Comparison of ENCODE assay signal across 13 cellular contexts in genomic region chr19:19485998-19486290, GRCh38. TPM values are rescaled to one million over a fixed set of nuclear protein-coding genes. Genes with fewer than 3 reads are reported as not detected.
DNase-seq lines count a peak whose midpoint lies in the region; ATAC-seq and TF ChIP-seq lines count a peak whose summit lies in the region.
"Had no signal": no experiment of that assay in that cellular context is flagged by ENCODE, and none has a peak within 500 bp of the region (broad histone marks: within the 10 kb centered on the region; RNA-seq: fewer than 3 reads in every experiment).

No MANE protein-coding gene starts in this region.

- no peaks in the 10 kb centered on the region for H3K9me3 ChIP-seq in RWPE2 (ENCODE audit: severe bottlenecking)
- no peaks in the 10 kb centered on the region for H3K9me3 ChIP-seq in fibroblast of lung (ENCODE audit: control insufficient read depth, insufficient read depth, low read depth, low read length)
- H3K9me3 ChIP-seq in smooth muscle cell (replicated peaks; ENCODE audit: low read depth) = no peaks in the 10 kb centered on the region
- H3K9me3 ChIP-seq: pancreas had no signal

- peaks cover 55% of the 10 kb centered on the region for H3K79me2 ChIP-seq in fibroblast of lung (ENCODE audit: control insufficient read depth, insufficient read depth, low read length)
- H3K79me2 ChIP-seq in smooth muscle cell (ENCODE audit: low read depth) = peaks cover 47% of the 10 kb centered on the region

- H3K36me3 ChIP-seq in RWPE2 (ENCODE audit: low read depth) (peaks cover 5% of the 10 kb centered on the region), fibroblast of lung (ENCODE audit: control insufficient read depth, insufficient read depth, low read length) (peaks cover 7% of the 10 kb centered on the region), smooth muscle cell (ENCODE audit: low read depth) (no peaks in the 10 kb centered on the region)
- H3K36me3 ChIP-seq: pancreas had no signal

- no peak for ATAC-seq in activated naive CD4-positive, alpha-beta T cell treated with anti-CD3 and anti-CD28 coated beads, Interleukin-2, amount 50 U/mL, for 72 hours
- ATAC-seq in RWPE2 (ENCODE audit: low read depth) = no peak
- ATAC-seq: pancreas had no signal

- H3K36me3 Mint-ChIP-seq in activated naive CD4-positive, alpha-beta T cell treated with anti-CD3 and anti-CD28 coated beads, Interleukin-2, amount 50 U/mL, for 72 hours = peaks cover 5 to 11% of the 10 kb centered on the region in 2 donors

- WGBS in smooth muscle cell (ENCODE audit: low lambda C conversion rate) = 88% methylated on average over 5 of the region's 5 CpGs

- no peaks in the 10 kb centered on the region for H3K9me3 Mint-ChIP-seq in activated naive CD4-positive, alpha-beta T cell treated with anti-CD3 and anti-CD28 coated beads, Interleukin-2, amount 50 U/mL, for 72 hours

- DNase-seq in activated naive CD4-positive, alpha-beta T cell treated with anti-CD3 and anti-CD28 coated beads, Interleukin-2, amount 50 U/mL, for 72 hours (ENCODE audit: low spot score in 2 of 2) = no peak
- no peak for DNase-seq in activated naive CD4-positive, alpha-beta T cell treated with Interleukin-2 at 50 U/mL for 16 hours
- no peak for DNase-seq in RWPE2 (ENCODE audit: low spot score)
- DNase-seq in fibroblast of lung (ENCODE audit: low read depth in 2 of 2) = no peak
- no peak for DNase-seq in smooth muscle cell (lab: John Stamatoyannopoulos, UW; ENCODE audit: unreplicated experiment)
- no peak for DNase-seq in AG08395 (ENCODE audit: low spot score)
- no peak for DNase-seq in C1 segment of cervical spinal cord (lab: John Stamatoyannopoulos, UW)
- DNase-seq in SHP77 (lab: John Stamatoyannopoulos, UW) = no peak
- DNase-seq: Kasumi-1, NCI-H1436 treated with DMSO at 0.1 percent for 48 hours, NCI-H524 treated with DMSO at 0.1 percent for 48 hours had no signal

- TF ChIP-seq CTCF in RWPE2 (IDR thresholded peaks at IDR 0.05; ENCODE audit: poor library complexity, severe bottlenecking) = no peak
- no peak for TF ChIP-seq CTCF in fibroblast of lung (conservative IDR thresholded peaks at IDR 0.05 in 1 of 2, IDR thresholded peaks at IDR 0.05 in 1 of 2; ENCODE audit: low read depth in 1 of 2, low read length in 2 of 2)
- no peak for TF ChIP-seq CTCF in smooth muscle cell (IDR thresholded peaks at IDR 0.05; ENCODE audit: borderline replicate concordance, insufficient read depth, poor library complexity, severe bottlenecking)

- no peak overlapping the region for H3K9ac ChIP-seq in fibroblast of lung (ENCODE audit: insufficient read depth, low read length)
- H3K9ac ChIP-seq in smooth muscle cell (ENCODE audit: low read depth) = no peak overlapping the region

- H4K20me1 ChIP-seq in fibroblast of lung (ENCODE audit: control insufficient read depth, extremely low read depth, insufficient read depth, low read length) (no peaks in the 10 kb centered on the region), smooth muscle cell (ENCODE audit: low read depth) (peaks cover 41% of the 10 kb centered on the region)

- H3K4me1 ChIP-seq in RWPE2 (ENCODE audit: insufficient read depth, poor library complexity, severe bottlenecking) (peaks cover 28% of the 10 kb centered on the region), fibroblast of lung (ENCODE audit: control insufficient read depth, extremely low read depth, insufficient read depth, low read length) (peaks cover 37% of the 10 kb centered on the region), smooth muscle cell (ENCODE audit: low read depth) (peaks cover 27% of the 10 kb centered on the region)

- H3K27me3 ChIP-seq in RWPE2 (ENCODE audit: insufficient read depth, poor library complexity, severe bottlenecking) (no peaks in the 10 kb centered on the region), fibroblast of lung (ENCODE audit: control insufficient read depth, insufficient read depth, low read length) (no peaks in the 10 kb centered on the region), smooth muscle cell (ENCODE audit: low read depth) (no peaks in the 10 kb centered on the region)
- H3K27me3 ChIP-seq: pancreas had no signal

- H3K27ac ChIP-seq in RWPE2 (ENCODE audit: poor library complexity, severe bottlenecking) (peak overlapping the region; percentile 86), fibroblast of lung (ENCODE audit: insufficient read depth, low read length) (peak overlapping the region; percentile 51), smooth muscle cell (ENCODE audit: low read depth) (peak overlapping the region; percentile 78)
- H3K27ac ChIP-seq: HL-60 had no signal

- H2AFZ ChIP-seq in fibroblast of lung (ENCODE audit: low read length) (no peak overlapping the region), smooth muscle cell (ENCODE audit: low read depth) (no peak overlapping the region)

- H3K4me2 ChIP-seq in fibroblast of lung (ENCODE audit: extremely low read depth, insufficient read depth, low read length) (no peak overlapping the region), smooth muscle cell (no peak overlapping the region)

- H3F3A ChIP-seq in smooth muscle cell (ENCODE audit: low read depth) = peaks cover 26% of the 10 kb centered on the region

- H3K4me3 ChIP-seq in RWPE2 (ENCODE audit: severe bottlenecking) (no peak overlapping the region), fibroblast of lung (replicated peaks in 1 of 4; ENCODE audit: control extremely low read depth in 1 of 4, insufficient read depth in 1 of 4, low read depth in 3 of 4, low read length in 4 of 4) (no peak overlapping the region), smooth muscle cell (no peak overlapping the region)
- H3K4me3 ChIP-seq: pancreas had no signal

- H3K27ac Mint-ChIP-seq in activated naive CD4-positive, alpha-beta T cell treated with anti-CD3 and anti-CD28 coated beads, Interleukin-2, amount 50 U/mL, for 72 hours = peak overlapping the region; percentile 74 to 94

RNA-seq across cellular contexts. Expression of gene TSSK6, which starts 29.4 kb away (rescaled TPM):
- 1 to 10 TPM; 3.8 to 5.5 TPM for total RNA-seq in activated naive CD4-positive, alpha-beta T cell treated with anti-CD3 and anti-CD28 coated beads, Interleukin-2, amount 50 U/mL, for 72 hours
- total RNA-seq in fibroblast of lung = 3.1 and 5.8 TPM in 2 replicates
- polyA plus RNA-seq in fibroblast of lung = 0.32 and 0.47 TPM in 2 replicates
- 0.92 and 0.96 TPM in 2 replicates for polyA plus RNA-seq in fibroblast of lung (2012)
- 0.27 TPM in 1 of 2 replicates, not detected in the other for polyA minus RNA-seq in fibroblast of lung (ENCODE audit: low replicate concordance)
- 1.3 and 5.4 TPM in 2 replicates for total RNA-seq in smooth muscle cell
- 0.31 and 0.49 TPM in 2 replicates for polyA plus RNA-seq in smooth muscle cell

RNA-seq across cellular contexts. Expression of gene NDUFA13, which starts 30.1 kb away (rescaled TPM):
- 100 to 1,000 TPM; 358 to 407 TPM for total RNA-seq in activated naive CD4-positive, alpha-beta T cell treated with anti-CD3 and anti-CD28 coated beads, Interleukin-2, amount 50 U/mL, for 72 hours
- total RNA-seq in fibroblast of lung (215 and 221 TPM in 2 replicates), smooth muscle cell (42.3 and 51.8 TPM in 2 replicates)
- polyA plus RNA-seq in fibroblast of lung (306 and 472 TPM in 2 replicates), smooth muscle cell (559 and 575 TPM in 2 replicates)
- 534 and 556 TPM in 2 replicates for polyA plus RNA-seq in fibroblast of lung (2012)
- polyA minus RNA-seq in fibroblast of lung (ENCODE audit: low replicate concordance) = 197 and 217 TPM in 2 replicates

RNA-seq across cellular contexts. Expression of gene YJEFN3, which starts 42.8 kb away (rescaled TPM):
- 10 to 100 TPM in 1 of 2 donors, 1 to 10 TPM in 1; 5.7 to 11.3 TPM for total RNA-seq in activated naive CD4-positive, alpha-beta T cell treated with anti-CD3 and anti-CD28 coated beads, Interleukin-2, amount 50 U/mL, for 72 hours
- 0.50 and 0.51 TPM in 2 replicates for total RNA-seq in fibroblast of lung
- polyA plus RNA-seq in fibroblast of lung = 0.62 and 0.69 TPM in 2 replicates
- 0.96 and 1.1 TPM in 2 replicates for polyA plus RNA-seq in fibroblast of lung (2012)
- polyA minus RNA-seq in fibroblast of lung (ENCODE audit: low replicate concordance) = 0.56 and 0.59 TPM in 2 replicates
- 2.2 TPM in 2 replicates for total RNA-seq in smooth muscle cell
- 5.8 and 11.1 TPM in 2 replicates for polyA plus RNA-seq in smooth muscle cell

RNA-seq across cellular contexts. Expression of gene CILP2, which starts 52.1 kb away (rescaled TPM):
- under 1 TPM; 0.25 to 0.31 TPM for total RNA-seq in activated naive CD4-positive, alpha-beta T cell treated with anti-CD3 and anti-CD28 coated beads, Interleukin-2, amount 50 U/mL, for 72 hours
- 0.51 and 0.66 TPM in 2 replicates for total RNA-seq in fibroblast of lung
- 0.10 and 0.23 TPM in 2 replicates for polyA plus RNA-seq in fibroblast of lung
- polyA plus RNA-seq in fibroblast of lung (2012) = 0.29 and 0.76 TPM in 2 replicates
- polyA minus RNA-seq in fibroblast of lung (ENCODE audit: low replicate concordance) = 0.27 and 0.78 TPM in 2 replicates
- total RNA-seq in smooth muscle cell = 27.2 and 31.0 TPM in 2 replicates
- 62.2 and 95.0 TPM in 2 replicates for polyA plus RNA-seq in smooth muscle cell
- polyA plus RNA-seq: pancreas had no signal
